ENCODE assay signal across 8 cellular contexts in genomic region chr1:39539252-39539790, GRCh38. TPM values are rescaled to one million over a fixed set of nuclear protein-coding genes. Genes with fewer than 3 reads are reported as not detected.
DNase-seq lines count a peak whose midpoint lies in the region; ATAC-seq, FAIRE-seq and TF ChIP-seq lines count a peak whose summit lies in the region.

No MANE protein-coding gene starts in this region.

- H3K4me3 Mint-ChIP-seq in MCF 10A (ENCODE audit: unreplicated experiment) = no peak overlapping the region

- no peaks in the 10 kb centered on the region for H3K27me3 Mint-ChIP-seq in MCF 10A (ENCODE audit: insufficient read depth, unreplicated experiment)

- H3K9me3 Mint-ChIP-seq in MCF 10A (ENCODE audit: unreplicated experiment) = no peaks in the 10 kb centered on the region

- POLR2A ChIA-PET in MCF 10A (lab: Yijun Ruan, JAX) = interaction anchor here (0.5 to 1.0 kb wide), 3 partner anchors 342 to 720 kb away, joined by 3 to 4 read pairs (median 4); no protein-coding TSS in a partner anchor

- H3K27ac ChIP-seq in small intestine (ENCODE audit: low read depth in 1 of 2, low read length in 1 of 2) = no peak overlapping the region

- no peak overlapping the region for H3K27ac Mint-ChIP-seq in MCF 10A (ENCODE audit: low read depth, unreplicated experiment)

- no peak for ATAC-seq in HG02610 (IDR thresholded peaks at IDR 0.05; ENCODE audit: unreplicated experiment)

- H3K4me3 ChIP-seq in AG09309 (ENCODE audit: control insufficient read depth, low read depth, low read length) (no peak overlapping the region), small intestine (ENCODE audit: low read depth in 1 of 2, low read length in 2 of 2) (no peak overlapping the region)

- no peaks in the 10 kb centered on the region for H3K9me3 ChIP-seq in small intestine (ENCODE audit: control insufficient read depth, low read depth)

- H3K4me1 ChIP-seq in small intestine (ENCODE audit: control insufficient read depth in 2 of 2, insufficient read depth in 1 of 2, low read depth in 1 of 2, low read length in 1 of 2) = no peaks in the 10 kb centered on the region

- FAIRE-seq in GM18507 (lab: Jason Lieb, UNC) (peak; percentile 93), small intestine (lab: Jason Lieb, UNC) (no peak)

- peak; percentile 37 for DNase-seq in AG09309 (ENCODE audit: low read depth)
- peak; percentile 69 for DNase-seq in GM18507 (ENCODE audit: extremely low spot score, insufficient read length, low read depth)
- DNase-seq in NCI-H1417 treated with DMSO at 0.1 percent for 48 hours (lab: John Stamatoyannopoulos, UW) = peak; percentile 6
- peak; percentile 69 for DNase-seq in SW480 (ENCODE audit: low spot score)
- peak; percentile 74 for DNase-seq in MCF 10A (ENCODE audit: unreplicated experiment)
- DNase-seq in iPS-NIHi11 (ENCODE audit: low spot score) = peak; percentile 90
- DNase-seq in small intestine = peak; percentile 66

- CTCF ChIA-PET in MCF 10A (lab: Yijun Ruan, JAX) = interaction anchor here (0.5 to 3.0 kb wide), 38 partner anchors 8 to 1521 kb away, joined by 3 to 15 read pairs (median 4); no protein-coding TSS in a partner anchor

- H3K27me3 ChIP-seq in small intestine (ENCODE audit: control insufficient read depth in 2 of 2, insufficient read depth in 2 of 2, low read length in 2 of 2) = no peaks in the 10 kb centered on the region

- H3K36me3 Mint-ChIP-seq in MCF 10A (ENCODE audit: insufficient read depth, unreplicated experiment) = peaks cover 51% of the 10 kb centered on the region

- H3K36me3 ChIP-seq in small intestine (ENCODE audit: control insufficient read depth in 2 of 2, insufficient read depth in 2 of 2, low read length in 2 of 2) = peaks cover 0 to 10% of the 10 kb centered on the region in 2 donors

- H3K4me1 Mint-ChIP-seq in MCF 10A (ENCODE audit: insufficient read depth, unreplicated experiment) = peaks cover 15% of the 10 kb centered on the region

- WGBS in small intestine, 3 donors = 8 to 13% (median 9%) methylated on average over 5 of the region's 5 CpGs

- no TSS peak for BruUV-seq in MCF 10A (replicated peaks; lab: Mats Ljungman, UMichigan)

- TF ChIP-seq CTCF in AG09309 (IDR thresholded peaks at IDR 0.05; ENCODE audit: control insufficient read depth, insufficient read depth, low read depth, low read length, missing control alignments) (peak; percentile 92), MCF 10A (IDR thresholded peaks at IDR 0.05; ENCODE audit: unreplicated experiment) (peak; percentile 80)

- intact Hi-C loops in MCF 10A (cut with micrococcal nuclease) = loop anchor here (1.0 to 10.0 kb wide), 4 partner anchors 265 to 441 kb away; no protein-coding TSS in a partner anchor

RNA-seq across cellular contexts. Expression of gene PABPC4, which starts 37.3 kb away (rescaled TPM):
- 268 and 275 TPM in 2 replicates for total RNA-seq in MCF 10A (2022)
- 100 to 1,000 TPM in 1 of 3 donors, 10 to 100 TPM in 2; 67.5 to 121 (median 87.3) TPM for polyA plus RNA-seq in small intestine

RNA-seq across cellular contexts. Expression of gene BMP8A, which starts 47.9 kb away (rescaled TPM):
- not detected in 2 replicates for total RNA-seq in MCF 10A (2022)
- under 1 TPM in 2 of 3 donors, not detected in 1; 0.37 to 0.45 TPM for polyA plus RNA-seq in small intestine

Comparison
In these comparisons a context has a peak if more than half of its experiments do, and no peak if none do; other contexts are left out.
1. DNase-seq: peak in every context shown above with its lines; median percentile 90 in iPS-NIHi11; 74 in MCF 10A; 69 in GM18507; 69 in SW480; 66 in small intestine; 37 in AG09309; 6 in NCI-H1417 treated with DMSO at 0.1 percent for 48 hours.